ENCODE assay signal across 20 cellular contexts in the genomic region with DNA sequence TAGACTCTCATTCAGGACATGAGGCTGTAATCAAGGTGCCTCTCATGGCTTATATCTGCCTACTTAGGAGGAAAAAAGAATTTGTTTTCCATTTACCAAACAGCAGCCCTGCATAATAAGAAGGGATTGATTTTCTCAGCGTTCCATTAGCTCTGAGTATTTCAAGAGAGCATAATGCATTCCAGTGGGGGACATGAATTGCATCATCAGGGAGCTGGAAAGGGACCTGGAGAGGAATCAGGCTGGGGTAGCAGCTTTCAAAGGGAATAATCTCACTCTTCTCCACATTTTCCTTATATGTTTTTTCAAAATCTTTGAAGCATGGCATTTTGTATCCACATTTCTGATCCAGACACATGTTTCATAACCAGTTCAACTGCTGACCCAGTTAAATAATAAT.
A peak's percentile ranks its signal among the peaks of the same experiment; 100 is the strongest.
DNase-seq lines count a peak whose midpoint lies in the region; ATAC-seq lines count a peak whose summit lies in the region.
"Had no signal": no experiment of that assay in that cellular context is flagged by ENCODE, and none has a peak within 500 bp of the region (broad histone marks: within the 10 kb centered on the region; RNA-seq: fewer than 3 reads in every experiment).

No MANE protein-coding gene starts in this region.

- peak overlapping the region; percentile 53; the same call in 1 of the 2 replicates for H2AFZ ChIP-seq in GM23248

- no peak overlapping the region for H3K9ac ChIP-seq in GM23248

- H3K9me3 ChIP-seq in GM23248 (ENCODE audit: low read depth), result no peaks in the 10 kb centered on the region

- no peaks in the 10 kb centered on the region for H3K27me3 ChIP-seq in GM23248 (replicated peaks; ENCODE audit: insufficient read depth)

- no peak overlapping the region for H3K4me3 ChIP-seq in GM23248

- no peaks in the 10 kb centered on the region for H3F3A ChIP-seq in GM23248 (ENCODE audit: insufficient read depth)

- H3K9me2 ChIP-seq in GM23248 (ENCODE audit: insufficient read depth), result no peaks in the 10 kb centered on the region

- H3K27ac ChIP-seq in GM23248 (no peak overlapping the region), caudate nucleus (ENCODE audit: low read depth, low read length) (peak overlapping the region; percentile 53)
- H3K27ac ChIP-seq: HL-60 had no signal

- ATAC-seq in left lobe of liver (peak; percentile 37), GM21390 (IDR thresholded peaks at IDR 0.05; ENCODE audit: unreplicated experiment) (no peak)

- H3K36me3 ChIP-seq in GM23248 (ENCODE audit: low read depth), result no peaks in the 10 kb centered on the region

- DNase-seq in GM23248 (peak; percentile 34), caudate nucleus (lab: John Stamatoyannopoulos, UW) (peak in 2 of 61 donors; percentile 5 to 20), left lobe of liver (ENCODE audit: low spot score) (no peak), NCI-H1436 treated with DMSO at 0.1 percent for 48 hours (lab: John Stamatoyannopoulos, UW) (no peak), NCI-H1694 (lab: John Stamatoyannopoulos, UW) (no peak), NCI-H128 (lab: John Stamatoyannopoulos, UW; ENCODE audit: unreplicated experiment) (no peak)
- DNase-seq: ACHN, DMS 273 treated with DMSO at 0.1 percent for 48 hours, DND-41, GDM1, HFFc6, MM.1S, NCI-H1092, NCI-H1694 treated with DMSO at 0.1 percent for 48 hours, NCI-H2227 treated with DMSO at 0.1 percent for 48 hours, NCI-H774, Right ventricle myocardium superior, SW 1271 had no signal

- H3K79me2 ChIP-seq in GM23248 (ENCODE audit: insufficient read depth), result no peaks in the 10 kb centered on the region

- H3K4me1 ChIP-seq in GM23248 (ENCODE audit: insufficient read depth), result peaks cover 16% of the 10 kb centered on the region; the same call in 1 of the 2 replicates

- 15 to 16% methylated on average over 1 of the region's 1 CpG for WGBS in GM23248 (ENCODE audit: low coverage in 1 of 2, low lambda C conversion rate in 2 of 2, missing lambda C conversion rate in 2 of 2), 2 experiments

- in situ Hi-C loops in GM23248 (cut with MboI), result no loop called here

- no peak overlapping the region for H3K4me2 ChIP-seq in GM23248 (ENCODE audit: unreplicated experiment)

- H4K20me1 ChIP-seq in GM23248 (ENCODE audit: insufficient read depth), result no peaks in the 10 kb centered on the region
